8 cellular contexts compared by ENCODE assay signal in genomic region chr17:11121680-11122079, GRCh38.
"Had no signal": no experiment of that assay in that cellular context is flagged by ENCODE, and none has a peak within 500 bp of the region (broad histone marks: within the 10 kb centered on the region; RNA-seq: fewer than 3 reads in every experiment).

No MANE protein-coding gene starts in this region.

- H3K36me3 ChIP-seq: HAP-1 had no signal

- H3K9me3 ChIP-seq: HAP-1 had no signal

- DNase-seq: GM23248, GOT3, H7, KBM-7 had no signal

- ATAC-seq: HepG2 had no signal

- H3K4me3 Mint-ChIP-seq: IgD-negative memory B cell had no signal

- H3K27ac ChIP-seq: GM23248, HL-60 had no signal

- H3K36me3 Mint-ChIP-seq: IgD-negative memory B cell had no signal

- H3K4me1 Mint-ChIP-seq: IgD-negative memory B cell had no signal

- H3K27ac Mint-ChIP-seq: IgD-negative memory B cell had no signal

- H3K4me3 ChIP-seq: GM23248, HAP-1 had no signal

- H3K4me1 ChIP-seq: HAP-1 had no signal

- H3K27me3 Mint-ChIP-seq: IgD-negative memory B cell had no signal
